In genomic region chr1:15425961-15426360, GRCh38 we compare ENCODE assay signal across 12 cellular contexts. TPM values are rescaled to one million over a fixed set of nuclear protein-coding genes. Genes with fewer than 3 reads are reported as not detected.
DNase-seq lines count a peak whose midpoint lies in the region; ATAC-seq and TF ChIP-seq lines count a peak whose summit lies in the region.
"Had no signal": no experiment of that assay in that cellular context is flagged by ENCODE, and none has a peak within 500 bp of the region (broad histone marks: within the 10 kb centered on the region; RNA-seq: fewer than 3 reads in every experiment).

No MANE protein-coding gene starts in this region.

- no peak for DNase-seq in activated T-cell treated with anti-CD3 and anti-CD28 coated beads, Interleukin-2, amount 50 U/mL, for 24 hours
- no peak for DNase-seq in activated T-cell treated with anti-CD3 and anti-CD28 coated beads, Interleukin-2, amount 50 U/mL, for 48 hours
- DNase-seq in activated CD4-positive, alpha-beta memory T cell treated with anti-CD3 and anti-CD28 coated beads for 36 hours = no peak
- peak; percentile 47 for DNase-seq in islet precursor cell
- DNase-seq in anterior cingulate cortex (lab: John Stamatoyannopoulos, UW) = no peak
- no peak for DNase-seq in HEK293T (ENCODE audit: extremely low spot score)

- peaks cover 10% of the 10 kb centered on the region for H3K4me1 Mint-ChIP-seq in activated T-cell treated with anti-CD3 and anti-CD28 coated beads, Interleukin-2, amount 50 U/mL, for 24 hours (ENCODE audit: low read depth)
- peaks cover 4% of the 10 kb centered on the region for H3K4me1 Mint-ChIP-seq in activated CD4-positive, alpha-beta memory T cell treated with anti-CD3 and anti-CD28 coated beads for 36 hours (ENCODE audit: low read depth)
- peaks cover 19% of the 10 kb centered on the region for H3K4me1 Mint-ChIP-seq in stimulated activated memory B cell treated with anti-CD40 and anti-IgM and Interleukin-4, amounts not matched to agents 10 μg/mL and 1 μg/mL and 100 μg/mL, for 72 hours

- CTCF ChIA-PET in activated CD4-positive, alpha-beta memory T cell treated with anti-CD3 and anti-CD28 coated beads for 36 hours (lab: Charles Lee) = interaction anchor here (10.4 kb wide), 1 partner anchor 103 kb away, joined by 203 read pairs; no protein-coding TSS in a partner anchor
- CTCF ChIA-PET in HEK293T (lab: Yijun Ruan, JAX) = interaction anchor here (1.4 to 1.5 kb wide), 2 partner anchors 102 kb away, joined by 4 to 7 read pairs; no protein-coding TSS in a partner anchor

- no peak overlapping the region for H3K4me3 Mint-ChIP-seq in activated T-cell treated with anti-CD3 and anti-CD28 coated beads, Interleukin-2, amount 50 U/mL, for 24 hours
- no peak overlapping the region for H3K4me3 Mint-ChIP-seq in activated CD4-positive, alpha-beta memory T cell treated with anti-CD3 and anti-CD28 coated beads for 36 hours
- no peak overlapping the region for H3K4me3 Mint-ChIP-seq in stimulated activated memory B cell treated with anti-CD40 and anti-IgM and Interleukin-4, amounts not matched to agents 10 μg/mL and 1 μg/mL and 100 μg/mL, for 72 hours
- H3K4me3 Mint-ChIP-seq: neural progenitor cell had no signal

- no peaks in the 10 kb centered on the region for H3K27me3 Mint-ChIP-seq in activated T-cell treated with anti-CD3 and anti-CD28 coated beads, Interleukin-2, amount 50 U/mL, for 24 hours
- no peaks in the 10 kb centered on the region for H3K27me3 Mint-ChIP-seq in activated CD4-positive, alpha-beta memory T cell treated with anti-CD3 and anti-CD28 coated beads for 36 hours
- H3K27me3 Mint-ChIP-seq in stimulated activated memory B cell treated with anti-CD40 and anti-IgM and Interleukin-4, amounts not matched to agents 10 μg/mL and 1 μg/mL and 100 μg/mL, for 72 hours = no peaks in the 10 kb centered on the region

- peak overlapping the region; percentile 84 for H3K27ac Mint-ChIP-seq in activated T-cell treated with anti-CD3 and anti-CD28 coated beads, Interleukin-2, amount 50 U/mL, for 24 hours
- peak overlapping the region; percentile 53 for H3K27ac Mint-ChIP-seq in activated CD4-positive, alpha-beta memory T cell treated with anti-CD3 and anti-CD28 coated beads for 36 hours
- peak overlapping the region; percentile 8 for H3K27ac Mint-ChIP-seq in stimulated activated memory B cell treated with anti-CD40 and anti-IgM and Interleukin-4, amounts not matched to agents 10 μg/mL and 1 μg/mL and 100 μg/mL, for 72 hours

- POLR2A ChIA-PET in activated CD4-positive, alpha-beta memory T cell treated with anti-CD3 and anti-CD28 coated beads for 36 hours (lab: Charles Lee) = no interaction called here
- POLR2A ChIA-PET in HEK293T (lab: Yijun Ruan, JAX) = no interaction called here

- ATAC-seq in stimulated activated memory B cell treated with anti-CD40 and anti-IgM and Interleukin-4, amounts not matched to agents 10 μg/mL and 1 μg/mL and 100 μg/mL, for 72 hours = no peak
- no peak for ATAC-seq in HG03095 (IDR thresholded peaks at IDR 0.05; ENCODE audit: unreplicated experiment)

- intact Hi-C loops in activated CD4-positive, alpha-beta memory T cell treated with anti-CD3 and anti-CD28 coated beads for 36 hours (cut with micrococcal nuclease) = no loop called here

- H3K36me3 Mint-ChIP-seq in activated T-cell treated with anti-CD3 and anti-CD28 coated beads, Interleukin-2, amount 50 U/mL, for 24 hours (ENCODE audit: low read depth) = peaks cover 63% of the 10 kb centered on the region
- peaks cover 17% of the 10 kb centered on the region for H3K36me3 Mint-ChIP-seq in activated CD4-positive, alpha-beta memory T cell treated with anti-CD3 and anti-CD28 coated beads for 36 hours
- H3K36me3 Mint-ChIP-seq in stimulated activated memory B cell treated with anti-CD40 and anti-IgM and Interleukin-4, amounts not matched to agents 10 μg/mL and 1 μg/mL and 100 μg/mL, for 72 hours = peaks cover 47% of the 10 kb centered on the region

- no peaks in the 10 kb centered on the region for H3K9me3 Mint-ChIP-seq in activated T-cell treated with anti-CD3 and anti-CD28 coated beads, Interleukin-2, amount 50 U/mL, for 24 hours
- no peaks in the 10 kb centered on the region for H3K9me3 Mint-ChIP-seq in activated CD4-positive, alpha-beta memory T cell treated with anti-CD3 and anti-CD28 coated beads for 36 hours
- no peaks in the 10 kb centered on the region for H3K9me3 Mint-ChIP-seq in stimulated activated memory B cell treated with anti-CD40 and anti-IgM and Interleukin-4, amounts not matched to agents 10 μg/mL and 1 μg/mL and 100 μg/mL, for 72 hours

TF ChIP-seq in HEK293T, 16 proteins besides CTCF, POLR2A, EP300 and RAD21:
- TF ChIP-seq HDGF (IDR thresholded peaks at IDR 0.05; ENCODE audit: borderline replicate concordance) (no peak), BHLHE40 (IDR thresholded peaks at IDR 0.05; ENCODE audit: borderline replicate concordance) (no peak), FOXM1 (IDR thresholded peaks at IDR 0.05; ENCODE audit: borderline replicate concordance) (no peak), LEF1 (IDR thresholded peaks at IDR 0.05; ENCODE audit: borderline replicate concordance) (no peak), FOXA1 (IDR thresholded peaks at IDR 0.05) (no peak), ZNF384 (IDR thresholded peaks at IDR 0.05) (no peak), ARNT (IDR thresholded peaks at IDR 0.05) (no peak), SP1 (IDR thresholded peaks at IDR 0.05) (no peak), ELF4 (IDR thresholded peaks at IDR 0.05) (no peak)
- TF ChIP-seq, protein P1, sequence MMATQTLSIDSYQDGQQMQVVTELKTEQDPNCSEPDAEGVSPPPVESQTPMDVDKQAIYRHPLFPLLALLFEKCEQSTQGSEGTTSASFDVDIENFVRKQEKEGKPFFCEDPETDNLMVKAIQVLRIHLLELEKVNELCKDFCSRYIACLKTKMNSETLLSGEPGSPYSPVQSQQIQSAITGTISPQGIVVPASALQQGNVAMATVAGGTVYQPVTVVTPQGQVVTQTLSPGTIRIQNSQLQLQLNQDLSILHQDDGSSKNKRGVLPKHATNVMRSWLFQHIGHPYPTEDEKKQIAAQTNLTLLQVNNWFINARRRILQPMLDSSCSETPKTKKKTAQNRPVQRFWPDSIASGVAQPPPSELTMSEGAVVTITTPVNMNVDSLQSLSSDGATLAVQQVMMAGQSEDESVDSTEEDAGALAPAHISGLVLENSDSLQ (IDR thresholded peaks at IDR 0.05) = no peak

RNA-seq across cellular contexts. Expression of gene CTRC, which starts 12.3 kb away (rescaled TPM):
- total RNA-seq in activated CD4-positive, alpha-beta memory T cell treated with anti-CD3 and anti-CD28 coated beads for 36 hours = under 1 TPM in 1 of 2 experiments, not detected in 1; 0.31 TPM
- total RNA-seq: cardiac muscle cell, endothelial cell of umbilical vein, glomerular endothelial cell had no signal

RNA-seq across cellular contexts. Expression of gene EFHD2, which starts 16.3 kb away (rescaled TPM):
- 10 to 100 TPM; 60.4 to 61.3 TPM for total RNA-seq in activated CD4-positive, alpha-beta memory T cell treated with anti-CD3 and anti-CD28 coated beads for 36 hours

RNA-seq across cellular contexts. Expression of gene CELA2A, which starts 30.6 kb away (rescaled TPM):
- total RNA-seq in activated CD4-positive, alpha-beta memory T cell treated with anti-CD3 and anti-CD28 coated beads for 36 hours = not detected
- total RNA-seq: cardiac muscle cell, endothelial cell of umbilical vein, glomerular endothelial cell had no signal

RNA-seq across cellular contexts. Expression of gene CELA2B, which starts 49.9 kb away (rescaled TPM):
- total RNA-seq in activated CD4-positive, alpha-beta memory T cell treated with anti-CD3 and anti-CD28 coated beads for 36 hours = not detected
- total RNA-seq: cardiac muscle cell, endothelial cell of umbilical vein, glomerular endothelial cell had no signal

Comparison
In these comparisons a context has a peak if more than half of its experiments do, and no peak if none do; other contexts are left out.
1. H3K27ac Mint-ChIP-seq: peak in every context shown above with its lines; median percentile 84 in activated T-cell treated with anti-CD3 and anti-CD28 coated beads, Interleukin-2, amount 50 U/mL, for 24 hours; 53 in activated CD4-positive, alpha-beta memory T cell treated with anti-CD3 and anti-CD28 coated beads for 36 hours; 8 in stimulated activated memory B cell treated with anti-CD40 and anti-IgM and Interleukin-4, amounts not matched to agents 10 μg/mL and 1 μg/mL and 100 μg/mL, for 72 hours.